Comparison of ENCODE assay signal across 19 cellular contexts in the genomic region with DNA sequence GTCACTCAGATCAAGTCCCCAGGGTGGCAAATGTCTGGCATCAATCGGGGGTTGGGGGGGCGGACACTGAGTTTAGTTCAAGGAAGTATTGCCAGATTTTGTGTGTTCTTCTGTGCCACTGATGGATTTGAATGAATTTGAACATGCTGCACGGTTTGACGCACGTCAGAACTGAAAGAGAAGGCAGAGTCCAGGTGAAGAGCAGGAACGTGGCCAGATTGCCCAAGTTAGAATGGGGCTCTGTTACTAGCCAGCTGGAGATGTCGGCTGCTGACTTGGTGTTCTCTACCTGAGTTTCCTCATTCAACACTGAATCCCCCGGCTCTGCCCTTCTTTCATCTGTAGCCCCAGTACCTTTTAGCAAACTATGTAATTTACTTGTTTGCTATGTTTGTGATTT.
DNase-seq lines count a peak whose midpoint lies in the region; ATAC-seq, FAIRE-seq and TF ChIP-seq lines count a peak whose summit lies in the region.
"Had no signal": no experiment of that assay in that cellular context is flagged by ENCODE, and none has a peak within 500 bp of the region (broad histone marks: within the 10 kb centered on the region; RNA-seq: fewer than 3 reads in every experiment).

No MANE protein-coding gene starts in this region.

- no peaks in the 10 kb centered on the region for H3K36me3 ChIP-seq in BLaER1
- no peaks in the 10 kb centered on the region for H3K36me3 ChIP-seq in IMR-90 (ENCODE audit: control insufficient read depth, insufficient read depth, low read length)
- no peaks in the 10 kb centered on the region for H3K36me3 ChIP-seq in H1 (ENCODE audit: control insufficient read depth in 2 of 4, insufficient read depth in 4 of 4, low read length in 3 of 4)
- H3K36me3 ChIP-seq in sigmoid colon, result no peaks in the 10 kb centered on the region
- no peaks in the 10 kb centered on the region for H3K36me3 ChIP-seq in smooth muscle cell (ENCODE audit: low read depth)
- H3K36me3 ChIP-seq: MG63, prostate gland, SJCRH30 had no signal

- TF ChIP-seq RAD21 in IMR-90 (IDR thresholded peaks at IDR 0.05; ENCODE audit: low read length) (no peak), H1 (IDR thresholded peaks at IDR 0.05 in 1 of 2, conservative IDR thresholded peaks at IDR 0.05 in 1 of 2; ENCODE audit: low read depth in 2 of 2, low read length in 2 of 2) (no peak)

- H2BK12ac ChIP-seq in H1 (ENCODE audit: low read depth, low read length), result peak overlapping the region; percentile 72

- H3K9me3 ChIP-seq in BLaER1 (peaks cover 8% of the 10 kb centered on the region), IMR-90 (ENCODE audit: control insufficient read depth, insufficient read depth, low read length) (no peaks in the 10 kb centered on the region), H1 (ENCODE audit: insufficient read depth in 2 of 2, low read depth in 1 of 2, low read length in 1 of 2) (no peaks in the 10 kb centered on the region), sigmoid colon (no peaks in the 10 kb centered on the region), smooth muscle cell (replicated peaks; ENCODE audit: low read depth) (no peaks in the 10 kb centered on the region)
- H3K9me3 ChIP-seq: MG63, prostate gland, SJCRH30 had no signal

- H3K79me1 ChIP-seq in IMR-90 (ENCODE audit: low read depth in 1 of 2, low read length in 2 of 2) (peaks cover 4 to 11% of the 10 kb centered on the region in 2 experiments), H1 (ENCODE audit: low read depth, low read length) (no peaks in the 10 kb centered on the region)

- H4K5ac ChIP-seq in IMR-90 (ENCODE audit: low read depth, low read length) (peak overlapping the region; percentile 60), H1 (ENCODE audit: insufficient read length, low read depth, low read length) (no peak overlapping the region)

- no peak for FAIRE-seq in H1 (lab: Jason Lieb, UNC)
- FAIRE-seq: bronchial epithelial cell had no signal

- H3K4me1 ChIP-seq in BLaER1 (peaks cover 29% of the 10 kb centered on the region), IMR-90 (ENCODE audit: control insufficient read depth, insufficient read depth, low read length) (peaks cover 19% of the 10 kb centered on the region), H1 (replicated peaks in 1 of 4; ENCODE audit: control insufficient read depth in 3 of 4, insufficient read depth in 4 of 4, low read length in 3 of 4) (no peaks in the 10 kb centered on the region; a peak in 2 of 7 replicates), sigmoid colon (peaks cover 0 to 21% (median 12%) of the 10 kb centered on the region in 4 donors), smooth muscle cell (ENCODE audit: low read depth) (peaks cover 4% of the 10 kb centered on the region)
- H3K4me1 ChIP-seq: prostate gland, SJCRH30 had no signal

- TF ChIP-seq POLR2A in IMR-90 (IDR thresholded peaks at IDR 0.05; ENCODE audit: low read depth, low read length) (no peak), H1 (IDR thresholded peaks at IDR 0.05; ENCODE audit: control extremely low read depth in 1 of 2, low read depth in 2 of 2, low read length in 2 of 2) (no peak), sigmoid colon (IDR thresholded peaks at IDR 0.05) (no peak), erythroblast (IDR thresholded peaks at IDR 0.05; ENCODE audit: low read length) (no peak)

- peaks cover 12% of the 10 kb centered on the region; the same call in 1 of the 2 replicates for H3K27me3 ChIP-seq in BLaER1
- no peaks in the 10 kb centered on the region for H3K27me3 ChIP-seq in IMR-90 (ENCODE audit: control insufficient read depth, insufficient read depth, low read length)
- no peaks in the 10 kb centered on the region for H3K27me3 ChIP-seq in H1 (replicated peaks in 1 of 4; ENCODE audit: control insufficient read depth in 3 of 4, extremely low read depth in 1 of 4, insufficient read depth in 3 of 4, low read length in 3 of 4)
- no peaks in the 10 kb centered on the region for H3K27me3 ChIP-seq in sigmoid colon
- H3K27me3 ChIP-seq in smooth muscle cell (ENCODE audit: low read depth), result no peaks in the 10 kb centered on the region
- H3K27me3 ChIP-seq: SJCRH30 had no signal

- H3K4me3 ChIP-seq in BLaER1, result no peak overlapping the region
- no peak overlapping the region for H3K4me3 ChIP-seq in IMR-90 (ENCODE audit: insufficient read depth, low read depth, low read length)
- H3K4me3 ChIP-seq in H1 (ENCODE audit: extremely low read depth in 1 of 4, insufficient read depth in 2 of 4, low read depth in 3 of 4, low read length in 4 of 4), result no peak overlapping the region
- H3K4me3 ChIP-seq in sigmoid colon, result no peak overlapping the region
- H3K4me3 ChIP-seq in smooth muscle cell, result no peak overlapping the region
- H3K4me3 ChIP-seq: MG63, prostate gland, SJCRH30 had no signal

- in situ Hi-C loops in IMR-90 (cut with MboI; ENCODE audit: low sequenced_read_pairs), result loop anchor here (10.0 kb wide), 1 partner anchor 175 kb away; no protein-coding TSS in a partner anchor

- H2BK120ac ChIP-seq in IMR-90 (ENCODE audit: low read depth, low read length), result peak overlapping the region; percentile 86
- H2BK120ac ChIP-seq in H1 (replicated peaks; ENCODE audit: low read depth, low read length), result no peak overlapping the region

- H3K23me2 ChIP-seq in H1 (ENCODE audit: low read depth, low read length), result no peaks in the 10 kb centered on the region

- H3K23ac ChIP-seq in IMR-90 (ENCODE audit: low read depth, low read length) (peak overlapping the region; percentile 80), H1 (ENCODE audit: insufficient read length) (no peak overlapping the region)

- peak overlapping the region; percentile 85 for H2BK5ac ChIP-seq in IMR-90 (ENCODE audit: low read depth, low read length, poor library complexity, severe bottlenecking)
- H2BK5ac ChIP-seq in H1 (ENCODE audit: low read depth, low read length), result no peak overlapping the region

- H3K79me2 ChIP-seq in H1 (ENCODE audit: control insufficient read depth in 1 of 2, insufficient read depth in 2 of 2, low read length in 2 of 2) (no peaks in the 10 kb centered on the region), smooth muscle cell (ENCODE audit: low read depth) (no peaks in the 10 kb centered on the region)

- H2AFZ ChIP-seq in IMR-90 (replicated peaks; ENCODE audit: low read length, poor library complexity) (peak overlapping the region; percentile 6), H1 (ENCODE audit: low read length) (no peak overlapping the region), smooth muscle cell (ENCODE audit: low read depth) (no peak overlapping the region)

- H3F3A ChIP-seq in smooth muscle cell (ENCODE audit: low read depth), result no peaks in the 10 kb centered on the region

- H4K91ac ChIP-seq in IMR-90 (ENCODE audit: insufficient read depth, low read depth, low read length), result peak overlapping the region; percentile 97
- H4K91ac ChIP-seq in H1 (replicated peaks; ENCODE audit: insufficient read length, low read length), result no peak overlapping the region

- dilution Hi-C loops in IMR-90 (cut with HindIII; ENCODE audit: low sequenced_read_pairs, unreplicated experiment), result no loop called here

- H4K8ac ChIP-seq in IMR-90 (ENCODE audit: low read depth in 2 of 2, low read length in 2 of 2), result peak overlapping the region; percentile 5 to 72
- no peak overlapping the region for H4K8ac ChIP-seq in H1 (ENCODE audit: extremely low read depth, insufficient read depth, low read length)

- intact Hi-C loops in IMR-90 (cut with micrococcal nuclease) (loop anchor here (2.0 to 10.0 kb wide), 2 partner anchors 155 to 451 kb away; no protein-coding TSS in a partner anchor), sigmoid colon (cut with DNase I) (loop anchor here (2.0 to 5.0 kb wide), 2 partner anchors 197 to 388 kb away; partner anchors contain the start of gene PFKFB3)

- DNase-seq in IMR-90 (no peak), H1 (ENCODE audit: low read depth in 1 of 2, low spot score in 2 of 2) (no peak), sigmoid colon (no peak), erythroblast (lab: John Stamatoyannopoulos, UW) (no peak), smooth muscle cell (lab: John Stamatoyannopoulos, UW; ENCODE audit: unreplicated experiment) (no peak), middle frontal gyrus (ENCODE audit: extremely low spot score, low spot score) (no peak)
- DNase-seq: activated CD4-positive, alpha-beta T cell treated with anti-CD3 and anti-CD28 coated beads for 36 hours; activated naive CD4-positive, alpha-beta T cell treated with anti-CD3 and anti-CD28 coated beads, Interleukin-2, amount 50 U/mL, for 16 hours; effector memory CD8-positive, alpha-beta T cell; kidney glomerular epithelial cell; NCI-H1694 treated with DMSO at 0.1 percent for 48 hours; NCI-H510A treated with DMSO at 0.1 percent for 48 hours; SJCRH30 had no signal

- H2BK15ac ChIP-seq in IMR-90 (ENCODE audit: low read depth, low read length) (peak overlapping the region; percentile 94), H1 (ENCODE audit: low read length) (no peak overlapping the region)

- peak overlapping the region; percentile 76 for H2AK9ac ChIP-seq in IMR-90 (replicated peaks; ENCODE audit: low read depth, low read length, poor library complexity)

- TF ChIP-seq EP300 in H1 (IDR thresholded peaks at IDR 0.05; ENCODE audit: borderline replicate concordance in 1 of 2, low read depth in 2 of 2, low read length in 2 of 2) (no peak), sigmoid colon (IDR thresholded peaks at IDR 0.05) (no peak)

- H3K9ac ChIP-seq in BLaER1 (no peak overlapping the region), IMR-90 (ENCODE audit: low read depth, low read length) (peak overlapping the region; percentile 19; the same call in 1 of the 2 replicates), H1 (replicated peaks in 1 of 4; ENCODE audit: extremely low read depth in 1 of 4, low read depth in 3 of 4, low read length in 3 of 4) (no peak overlapping the region), smooth muscle cell (ENCODE audit: low read depth) (no peak overlapping the region)

- H4K20me1 ChIP-seq in BLaER1 (no peaks in the 10 kb centered on the region), IMR-90 (ENCODE audit: insufficient read depth, low read length) (no peaks in the 10 kb centered on the region), H1 (replicated peaks in 1 of 2; ENCODE audit: control insufficient read depth in 1 of 2, insufficient read depth in 2 of 2, low read length in 2 of 2) (no peaks in the 10 kb centered on the region), smooth muscle cell (ENCODE audit: low read depth) (no peaks in the 10 kb centered on the region)

- peak overlapping the region; percentile 97 for H2AK5ac ChIP-seq in IMR-90 (ENCODE audit: low read depth, low read length)
- H2AK5ac ChIP-seq in H1 (ENCODE audit: low read depth, low read length), result no peak overlapping the region

- H3K56ac ChIP-seq in IMR-90 (ENCODE audit: extremely low read depth, insufficient read depth, low read length) (peak overlapping the region; percentile 67; the same call in 1 of the 2 replicates), H1 (replicated peaks; ENCODE audit: insufficient read length, low read depth, low read length) (no peak overlapping the region)

- ATAC-seq in IMR-90 (ENCODE audit: low read depth), result no peak
- no peak for ATAC-seq in HG02840 (IDR thresholded peaks at IDR 0.05; ENCODE audit: low FRiP score, unreplicated experiment)
- ATAC-seq: activated CD4-positive, alpha-beta T cell treated with anti-CD3 and anti-CD28 coated beads for 36 hours; effector memory CD8-positive, alpha-beta T cell; HCT116 had no signal

- BruUV-seq in IMR-90 (replicated peaks; lab: Mats Ljungman, UMichigan), result no TSS peak

- H3K4me2 ChIP-seq in BLaER1 (peak overlapping the region; percentile 54), IMR-90 (ENCODE audit: low read depth, low read length) (peak overlapping the region; percentile 27), H1 (ENCODE audit: insufficient read depth in 1 of 2, low read depth in 2 of 2, low read length in 2 of 2) (no peak overlapping the region), smooth muscle cell (no peak overlapping the region)

- peak overlapping the region; percentile 91 for H3K4ac ChIP-seq in IMR-90 (ENCODE audit: low read depth, low read length)
- H3K4ac ChIP-seq in H1 (replicated peaks; ENCODE audit: insufficient read length, low read depth, low read length), result no peak overlapping the region

- TF ChIP-seq CTCF in IMR-90 (conservative IDR thresholded peaks at IDR 0.05; ENCODE audit: low read depth, low read length) (no peak), H1 (IDR thresholded peaks at IDR 0.05; ENCODE audit: control extremely low read depth in 1 of 3, insufficient read depth in 1 of 3, low read depth in 1 of 3, low read length in 3 of 3) (no peak), sigmoid colon (IDR thresholded peaks at IDR 0.05) (no peak), smooth muscle cell (IDR thresholded peaks at IDR 0.05; ENCODE audit: borderline replicate concordance, insufficient read depth, poor library complexity, severe bottlenecking) (no peak)

- WGBS in IMR-90 (ENCODE audit: extremely low coverage in 2 of 2, insufficient read length in 1 of 2), 2 experiments, result 85% methylated on average over 4 of the region's 8 CpGs; no CpG with 5 or more reads in 1 of the 2 experiments
- 87% methylated on average over 8 of the region's 8 CpGs; no CpG with 5 or more reads in 1 of the 2 experiments for WGBS in H1 (ENCODE audit: extremely low coverage in 1 of 2, insufficient coverage in 1 of 2, insufficient read length in 1 of 2, insufficient replicate concordance in 2 of 2, low coverage in 1 of 2, low lambda C conversion rate in 2 of 2, missing lambda C conversion rate in 1 of 2), 2 experiments
- WGBS in sigmoid colon, 2 donors, result 85 to 86% methylated on average over 8 of the region's 8 CpGs
- 92% methylated on average over 8 of the region's 8 CpGs for WGBS in smooth muscle cell (ENCODE audit: low lambda C conversion rate)

- H3K9me1 ChIP-seq in IMR-90 (ENCODE audit: insufficient read depth, low read length), result peaks cover 19% of the 10 kb centered on the region

- H3K27ac ChIP-seq in BLaER1 (no peak overlapping the region), IMR-90 (ENCODE audit: insufficient read depth, low read length) (peak overlapping the region; percentile 95), H1 (ENCODE audit: low read depth, low read length) (no peak overlapping the region), sigmoid colon (peak overlapping the region in 3 of 4 donors; percentile 17 to 45 (median 21)), smooth muscle cell (ENCODE audit: low read depth) (no peak overlapping the region)
- H3K27ac ChIP-seq: prostate gland, SJCRH30 had no signal

- H3K14ac ChIP-seq in IMR-90 (replicated peaks; ENCODE audit: low read depth, low read length), result peak overlapping the region; percentile 88
- H3K14ac ChIP-seq in H1 (ENCODE audit: insufficient read length), result no peak overlapping the region

- H2BK20ac ChIP-seq in IMR-90 (ENCODE audit: low read depth, low read length), result peak overlapping the region; percentile 83
- no peak overlapping the region for H2BK20ac ChIP-seq in H1 (ENCODE audit: low read length)

- POLR2A ChIA-PET in IMR-90 (lab: Charles Lee; ENCODE audit: unreplicated experiment), result interaction anchor here (1.0 to 1.9 kb wide), 2 partner anchors 10 to 197 kb away, joined by 3 to 7 read pairs; partner anchors contain the start of gene PFKFB3
- POLR2A ChIA-PET in H1 (lab: Charles Lee; ENCODE audit: partially characterized antibody), result interaction anchor here (0.7 to 7.0 kb wide), 3 partner anchors 46 to 196 kb away, joined by 3 to 66 read pairs (median 4); partner anchors contain the start of gene PFKFB3

- H3K18ac ChIP-seq in IMR-90 (ENCODE audit: low read depth, low read length), result peak overlapping the region; percentile 75
- no peak overlapping the region for H3K18ac ChIP-seq in H1 (ENCODE audit: extremely low read depth, low read length)

- CTCF ChIA-PET in IMR-90 (lab: Yijun Ruan, JAX) (interaction anchor here (3.8 kb wide), 1 partner anchor 198 kb away, joined by 42 read pairs; the partner anchor contains the start of gene PFKFB3), H1 (lab: Charles Lee; ENCODE audit: partially characterized antibody) (interaction anchor here (1.8 to 6.1 kb wide), 7 partner anchors 9 to 313 kb away, joined by 7 to 56 read pairs (median 16); partner anchors contain the start of gene PFKFB3)

Comparison
In these comparisons a context has a peak if more than half of its experiments do, and no peak if none do; other contexts are left out.
1. H3K27ac ChIP-seq: peak in IMR-90 (single experiment) and sigmoid colon (3 of 4); none in BLaER1 (single experiment), H1 (single experiment) and smooth muscle cell (single experiment).
2. H3K4me2 ChIP-seq: peak in BLaER1 (single experiment) and IMR-90 (single experiment); none in H1 (0 of 2) and smooth muscle cell (single experiment).